In the genomic region with DNA sequence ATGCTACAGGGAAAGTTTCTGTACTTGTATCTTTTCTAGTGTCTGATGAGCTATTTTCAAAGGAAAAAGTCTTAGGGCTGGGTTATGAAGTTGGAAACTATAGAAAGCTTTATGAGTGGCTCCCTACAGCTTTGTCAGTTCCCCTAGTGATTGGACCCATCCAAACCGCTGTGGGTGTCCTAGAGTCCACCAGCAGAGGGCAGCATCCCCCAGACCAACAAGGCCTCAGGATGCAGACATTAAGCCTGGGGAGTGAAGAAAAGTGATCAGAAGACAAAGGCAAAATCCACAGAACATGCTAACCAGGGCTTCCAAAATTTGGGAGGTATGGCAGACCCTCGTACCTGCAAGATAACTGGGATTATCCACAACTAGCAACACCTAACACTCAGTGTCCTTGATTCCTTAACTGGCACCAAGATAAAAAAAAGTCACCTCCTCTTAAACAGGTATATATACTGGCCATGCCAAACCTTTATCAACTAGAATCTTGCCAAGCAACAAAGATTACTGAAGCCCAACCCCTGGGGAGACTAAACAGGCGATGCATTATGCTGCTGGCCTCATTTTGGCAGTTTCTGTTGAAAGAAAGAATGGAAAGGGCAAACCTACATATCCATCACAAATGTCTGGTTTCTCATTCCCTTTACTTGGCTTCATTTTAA, we compare ENCODE assay signal across 8 cellular contexts.
DNase-seq lines count a peak whose midpoint lies in the region; ATAC-seq, FAIRE-seq and TF ChIP-seq lines count a peak whose summit lies in the region.

No MANE protein-coding gene starts in this region.

- FAIRE-seq in GM12892 (lab: Jason Lieb, UNC): peak; percentile 53

- H3K9me3 ChIP-seq in ascending aorta (no peaks in the 10 kb centered on the region), gastrocnemius medialis (no peaks in the 10 kb centered on the region)

- H3K36me3 ChIP-seq in ascending aorta: no peaks in the 10 kb centered on the region
- no peaks in the 10 kb centered on the region for H3K36me3 ChIP-seq in gastrocnemius medialis

- no peak for TF ChIP-seq POLR2A in GM12892 (IDR thresholded peaks at IDR 0.05; ENCODE audit: low read depth, low read length)
- TF ChIP-seq POLR2A in gastrocnemius medialis (IDR thresholded peaks at IDR 0.05): no peak

- intact Hi-C loops in ascending aorta (cut with DNase I): loop anchor here (1.0 kb wide), 1 partner anchor 95 kb away; no protein-coding TSS in a partner anchor
- intact Hi-C loops in gastrocnemius medialis (cut with DNase I; ENCODE audit: low total_unique reads): loop anchor here (1.0 kb wide), 1 partner anchor 95 kb away; no protein-coding TSS in a partner anchor

- no peaks in the 10 kb centered on the region for H3K27me3 ChIP-seq in ascending aorta
- no peaks in the 10 kb centered on the region for H3K27me3 ChIP-seq in gastrocnemius medialis

- DNase-seq in 8988T (peak; percentile 37), GM12892 (ENCODE audit: insufficient read length) (peak; percentile 37), NCI-H1092 (lab: John Stamatoyannopoulos, UW) (peak; percentile 53), T-helper 2 cell (peak; percentile 6 to 69 (median 34)), ascending aorta (ENCODE audit: low spot score in 2 of 2) (peak in 1 of 2 donors; percentile 82), hepatic stellate cell (ENCODE audit: low spot score) (peak; percentile 75), gastrocnemius medialis (peak; percentile 43 to 62)

- H3K4me3 ChIP-seq in ascending aorta (no peak overlapping the region), gastrocnemius medialis (no peak overlapping the region)

- peak; percentile 78 to 84 (median 82) for TF ChIP-seq CTCF in ascending aorta (IDR thresholded peaks at IDR 0.05)
- peak; percentile 82 to 91 (median 89) for TF ChIP-seq CTCF in gastrocnemius medialis (IDR thresholded peaks at IDR 0.05 in 4 of 5, conservative IDR thresholded peaks at IDR 0.05 in 1 of 5)

- peak; percentile 84 to 91 for ATAC-seq in gastrocnemius medialis
- ATAC-seq in HG02970 (IDR thresholded peaks at IDR 0.05; ENCODE audit: low FRiP score, unreplicated experiment): no peak

- H3K27ac ChIP-seq in ascending aorta (no peak overlapping the region), gastrocnemius medialis (no peak overlapping the region)

- no peaks in the 10 kb centered on the region for H3K4me1 ChIP-seq in ascending aorta
- peaks cover 0 to 7% of the 10 kb centered on the region in 2 donors for H3K4me1 ChIP-seq in gastrocnemius medialis

- in situ Hi-C loops in gastrocnemius medialis (cut with MboI; ENCODE audit: low sequenced_read_pairs in 4 of 4): loop anchor here (5.0 kb wide), 2 partner anchors 90 to 95 kb away; no protein-coding TSS in a partner anchor
